ENCODE assay signal across 8 cellular contexts in genomic region chr17:8209909-8210760, GRCh38. TPM values are rescaled to one million over a fixed set of nuclear protein-coding genes. Genes with fewer than 3 reads are reported as not detected.
A peak's percentile ranks its signal among the peaks of the same experiment; 100 is the strongest.
DNase-seq lines count a peak whose midpoint lies in the region; ATAC-seq and TF ChIP-seq lines count a peak whose summit lies in the region.

AURKB (minus strand) TSS chr17:8210575; CDS start chr17:8210224, 351 bp downstream.

- H3K27me3 Mint-ChIP-seq in CD14-positive monocyte (ENCODE audit: low read depth in 3 of 3): no peaks in the 10 kb centered on the region
- no peaks in the 10 kb centered on the region for H3K27me3 Mint-ChIP-seq in activated CD4-positive, alpha-beta memory T cell treated with anti-CD3 and anti-CD28 coated beads for 36 hours

- peaks cover 15 to 35% of the 10 kb centered on the region in 2 donors for H3K36me3 Mint-ChIP-seq in CD14-positive monocyte
- peaks cover 39% of the 10 kb centered on the region for H3K36me3 Mint-ChIP-seq in activated CD4-positive, alpha-beta memory T cell treated with anti-CD3 and anti-CD28 coated beads for 36 hours

- peak within 1 kb of the TSS; percentile 92 to 95 for H3K4me3 Mint-ChIP-seq in CD14-positive monocyte
- H3K4me3 Mint-ChIP-seq in activated CD4-positive, alpha-beta memory T cell treated with anti-CD3 and anti-CD28 coated beads for 36 hours: peak within 1 kb of the TSS; percentile 99

- CTCF ChIA-PET in activated CD4-positive, alpha-beta memory T cell treated with anti-CD3 and anti-CD28 coated beads for 36 hours (lab: Charles Lee): interaction anchor here (0.7 to 2.2 kb wide), 10 partner anchors 10 to 116 kb away, joined by 3 to 9 read pairs (median 4); no protein-coding TSS in a partner anchor

- peak; percentile 69 for ATAC-seq in GM19395 (IDR thresholded peaks at IDR 0.05; ENCODE audit: unreplicated experiment)
- peak; percentile 63 for ATAC-seq in HG03558 (IDR thresholded peaks at IDR 0.05; ENCODE audit: extremely low read depth, unreplicated experiment)
- peak; percentile 92 for ATAC-seq in lung (ENCODE audit: insufficient read depth, low FRiP score)

- 0 to 1% methylated on average over 46 of the region's 46 CpGs for WGBS in ectodermal cell, 2 experiments
- WGBS in lung, 2 donors: 1 to 2% methylated on average over 43 to 46 of the region's 46 CpGs

- H3K4me1 ChIP-seq in ectodermal cell (ENCODE audit: control insufficient read depth, insufficient read depth, low read length) (peaks cover 5% of the 10 kb centered on the region), lung (ENCODE audit: control insufficient read depth in 2 of 2, insufficient read depth in 2 of 2, low read length in 2 of 2) (no peaks in the 10 kb centered on the region)

- peak within 1 kb of the TSS; percentile 66 for H3K4me3 ChIP-seq in ectodermal cell (ENCODE audit: insufficient read depth, low read depth, low read length)
- peak within 1 kb of the TSS; percentile 12 for H3K4me3 ChIP-seq in lung

- TF ChIP-seq CTCF in CD14-positive monocyte (IDR thresholded peaks at IDR 0.05) (no peak), lung (IDR thresholded peaks at IDR 0.05; ENCODE audit: control extremely low read depth, extremely low read depth) (no peak)

- DNase-seq in CD14-positive monocyte (ENCODE audit: low spot score): peak; percentile 98
- DNase-seq in NCI-H82 (lab: John Stamatoyannopoulos, UW): peak; percentile 99
- peak; percentile 96 for DNase-seq in activated CD4-positive, alpha-beta memory T cell treated with anti-CD3 and anti-CD28 coated beads for 36 hours
- DNase-seq in lung (ENCODE audit: low spot score): peak; percentile 97
- DNase-seq in stimulated activated CD4-positive, alpha-beta T cell treated with anti-CD3 and anti-CD28 coated beads, TNF-alpha, amount 100 ng/mL, for 24 hours (ENCODE audit: low read depth in 3 of 3): peak; percentile 80 to 91 (median 90)

- H3K4me1 Mint-ChIP-seq in CD14-positive monocyte: peaks cover 35% of the 10 kb centered on the region
- H3K4me1 Mint-ChIP-seq in activated CD4-positive, alpha-beta memory T cell treated with anti-CD3 and anti-CD28 coated beads for 36 hours (ENCODE audit: low read depth): peaks cover 23% of the 10 kb centered on the region

- H3K27me3 ChIP-seq in ectodermal cell (ENCODE audit: control insufficient read depth, insufficient read depth, low read length, poor library complexity, severe bottlenecking): no peaks in the 10 kb centered on the region
- no peaks in the 10 kb centered on the region for H3K27me3 ChIP-seq in lung (ENCODE audit: control insufficient read depth, insufficient read depth)

- H3K27ac ChIP-seq in ectodermal cell (ENCODE audit: insufficient read depth, low read depth, low read length, poor library complexity, severe bottlenecking) (peak within 1 kb of the TSS; percentile 55), lung (ENCODE audit: low read depth in 1 of 2, low read length in 1 of 2) (peak within 1 kb of the TSS; percentile 41 to 61)

- no peaks in the 10 kb centered on the region for H3K9me3 ChIP-seq in ectodermal cell (ENCODE audit: control insufficient read depth, low read length)
- no peaks in the 10 kb centered on the region for H3K9me3 ChIP-seq in lung (ENCODE audit: control insufficient read depth in 2 of 2, insufficient read depth in 1 of 2, low read length in 1 of 2)

- no peaks in the 10 kb centered on the region for H3K9me3 Mint-ChIP-seq in CD14-positive monocyte
- H3K9me3 Mint-ChIP-seq in activated CD4-positive, alpha-beta memory T cell treated with anti-CD3 and anti-CD28 coated beads for 36 hours: no peaks in the 10 kb centered on the region

- H3K36me3 ChIP-seq in ectodermal cell (ENCODE audit: control insufficient read depth, insufficient read depth, low read length): peaks cover 29% of the 10 kb centered on the region
- H3K36me3 ChIP-seq in lung (ENCODE audit: control insufficient read depth in 2 of 2, insufficient read depth in 2 of 2, low read length in 2 of 2): no peaks in the 10 kb centered on the region

- POLR2A ChIA-PET in activated CD4-positive, alpha-beta memory T cell treated with anti-CD3 and anti-CD28 coated beads for 36 hours (lab: Charles Lee): interaction anchor here (0.6 to 4.7 kb wide), 18 partner anchors 11 to 171 kb away, joined by 3 to 40 read pairs (median 4); partner anchors contain the start of genes BORCS6, CTC1, KRABD2 and RANGRF

- H3K27ac Mint-ChIP-seq in CD14-positive monocyte: peak within 1 kb of the TSS; percentile 90 to 96 (median 94)
- peak within 1 kb of the TSS; percentile 97 for H3K27ac Mint-ChIP-seq in activated CD4-positive, alpha-beta memory T cell treated with anti-CD3 and anti-CD28 coated beads for 36 hours

- intact Hi-C loops in CD14-positive monocyte (cut with micrococcal nuclease): loop anchor here (5.0 kb wide), 1 partner anchor 37 kb away; the partner anchor contains the start of genes CTC1 (in 2 of the 2) and PFAS (in 2 of the 2)
- intact Hi-C loops in activated CD4-positive, alpha-beta memory T cell treated with anti-CD3 and anti-CD28 coated beads for 36 hours (cut with micrococcal nuclease): loop anchor here (1.0 to 2.0 kb wide), 5 partner anchors 10 to 46 kb away; no protein-coding TSS in a partner anchor

RNA-seq across cellular contexts. Expression of gene AURKB, which starts in this region (rescaled TPM):
- polyA plus RNA-seq in CD14-positive monocyte: under 1 TPM; 0.38 to 0.79 TPM
- total RNA-seq in activated CD4-positive, alpha-beta memory T cell treated with anti-CD3 and anti-CD28 coated beads for 36 hours: 100 to 1,000 TPM; 184 TPM
- 130 TPM for polyA plus RNA-seq in ectodermal cell (2013, experiment 1 of 4)
- 101 TPM for polyA plus RNA-seq in ectodermal cell (2013, experiment 2 of 4)
- polyA plus RNA-seq in ectodermal cell (2013, experiment 3 of 4): 122 TPM
- polyA plus RNA-seq in ectodermal cell (2013, experiment 4 of 4): 129 TPM
- 1 to 10 TPM; 2.1 to 3.9 TPM for total RNA-seq in lung
- polyA plus RNA-seq in lung: 1 to 10 TPM; 3.6 to 5.7 TPM

Comparison
In these comparisons a context has a peak if more than half of its experiments do, and no peak if none do; other contexts are left out.
1. Peak in every context shown above with its lines: DNase-seq, ATAC-seq, H3K4me3 ChIP-seq and H3K27ac ChIP-seq.
2. RNA of gene AURKB (total RNA-seq): 184 TPM in activated CD4-positive, alpha-beta memory T cell treated with anti-CD3 and anti-CD28 coated beads for 36 hours; 2.1 to 3.9 TPM in lung; every median in the first group is over 10 times any median in the second.
3. Peak in DNase-seq in CD14-positive monocyte; RNA of the gene not detected or under 1 TPM.